In genomic region chr2:98563394-98563793, GRCh38 we compare ENCODE assay signal across 22 cellular contexts. TPM values are rescaled to one million over a fixed set of nuclear protein-coding genes. Genes with fewer than 3 reads are reported as not detected.
DNase-seq lines count a peak whose midpoint lies in the region; ATAC-seq and TF ChIP-seq lines count a peak whose summit lies in the region.
"Had no signal": no experiment of that assay in that cellular context is flagged by ENCODE, and none has a peak within 500 bp of the region (broad histone marks: within the 10 kb centered on the region; RNA-seq: fewer than 3 reads in every experiment).

No MANE protein-coding gene starts in this region.

- H3K4me3 Mint-ChIP-seq in activated T-cell treated with anti-CD3 and anti-CD28 coated beads, Interleukin-2, amount 50 U/mL, for 72 hours, result no peak overlapping the region
- H3K4me3 Mint-ChIP-seq in CD4-positive, alpha-beta T cell, result no peak overlapping the region
- no peak overlapping the region for H3K4me3 Mint-ChIP-seq in activated T-helper 17 cell treated with anti-CD3 and anti-CD28 coated beads, Interleukin-2, amount 50 U/mL, for 72 hours
- H3K4me3 Mint-ChIP-seq in naive thymus-derived CD8-positive, alpha-beta T cell, result no peak overlapping the region

- intact Hi-C loops in CD4-positive, alpha-beta T cell (cut with DNase I, micrococcal nuclease), result no loop called here

- H3K27me3 ChIP-seq in CD4-positive, alpha-beta T cell (ENCODE audit: control insufficient read depth, insufficient read depth, low read length), result no peaks in the 10 kb centered on the region
- H3K27me3 ChIP-seq: BE2C had no signal

- peaks cover 3 to 6% of the 10 kb centered on the region in 2 donors for H3K36me3 Mint-ChIP-seq in activated T-cell treated with anti-CD3 and anti-CD28 coated beads, Interleukin-2, amount 50 U/mL, for 72 hours (ENCODE audit: insufficient read depth in 2 of 2)
- peaks cover 84% of the 10 kb centered on the region for H3K36me3 Mint-ChIP-seq in CD4-positive, alpha-beta T cell (ENCODE audit: low read depth)
- H3K36me3 Mint-ChIP-seq in activated T-helper 17 cell treated with anti-CD3 and anti-CD28 coated beads, Interleukin-2, amount 50 U/mL, for 72 hours (ENCODE audit: low read depth), result peaks cover 94% of the 10 kb centered on the region
- H3K36me3 Mint-ChIP-seq in naive thymus-derived CD8-positive, alpha-beta T cell, result peaks cover 0 to 93% (median 15%) of the 10 kb centered on the region in 3 donors

- POLR2A ChIA-PET in CD4-positive, alpha-beta T cell (lab: Charles Lee), result no interaction called here
- POLR2A ChIA-PET in naive thymus-derived CD8-positive, alpha-beta T cell (lab: Charles Lee), result no interaction called here
- POLR2A ChIA-PET in HEK293T (lab: Yijun Ruan, JAX), result no interaction called here

- no peak for DNase-seq in activated T-cell treated with anti-CD3 and anti-CD28 coated beads, Interleukin-2, amount 50 U/mL, for 72 hours
- DNase-seq in activated T-cell treated with anti-CD3 and anti-CD28 coated beads, Interleukin-2, amount 50 U/mL, for 1 hour, result no peak
- no peak for DNase-seq in CD4-positive, alpha-beta T cell
- DNase-seq in naive thymus-derived CD8-positive, alpha-beta T cell, result no peak
- no peak for DNase-seq in SKM-1 treated with dmso at 0.1 percent for 144 hours (lab: John Stamatoyannopoulos, UW; ENCODE audit: unreplicated experiment)
- DNase-seq in germinal center (ENCODE audit: low spot score), result no peak
- DNase-seq in HEK293T (ENCODE audit: extremely low spot score), result no peak
- DNase-seq: BE2C; CD4-positive, CD25-positive, alpha-beta regulatory T cell; DMS153; GDM1; NCI-H1417; NCI-H187; NCI-H2107; NCI-H226; NCI-H524; NCI-H82; PC-3; RPMI8226 had no signal

- peak overlapping the region; percentile 0 for H3K27ac Mint-ChIP-seq in activated T-cell treated with anti-CD3 and anti-CD28 coated beads, Interleukin-2, amount 50 U/mL, for 72 hours
- H3K27ac Mint-ChIP-seq in CD4-positive, alpha-beta T cell, result peak overlapping the region; percentile 15
- H3K27ac Mint-ChIP-seq in activated T-helper 17 cell treated with anti-CD3 and anti-CD28 coated beads, Interleukin-2, amount 50 U/mL, for 72 hours, result peak overlapping the region; percentile 9
- H3K27ac Mint-ChIP-seq in naive thymus-derived CD8-positive, alpha-beta T cell, result peak overlapping the region in 9 of 10 donors; percentile 23 to 83 (median 61)

- TF ChIP-seq CTCF in CD4-positive, alpha-beta T cell (IDR thresholded peaks at IDR 0.05), result no peak

- no peaks in the 10 kb centered on the region for H3K27me3 Mint-ChIP-seq in activated T-cell treated with anti-CD3 and anti-CD28 coated beads, Interleukin-2, amount 50 U/mL, for 72 hours (ENCODE audit: low read depth)
- H3K27me3 Mint-ChIP-seq in CD4-positive, alpha-beta T cell, result no peaks in the 10 kb centered on the region
- no peaks in the 10 kb centered on the region for H3K27me3 Mint-ChIP-seq in activated T-helper 17 cell treated with anti-CD3 and anti-CD28 coated beads, Interleukin-2, amount 50 U/mL, for 72 hours
- H3K27me3 Mint-ChIP-seq in naive thymus-derived CD8-positive, alpha-beta T cell, result no peaks in the 10 kb centered on the region
- H3K27me3 Mint-ChIP-seq: CD4-positive, CD25-positive, alpha-beta regulatory T cell had no signal

- no peaks in the 10 kb centered on the region for H3K9me3 Mint-ChIP-seq in activated T-cell treated with anti-CD3 and anti-CD28 coated beads, Interleukin-2, amount 50 U/mL, for 72 hours
- H3K9me3 Mint-ChIP-seq in CD4-positive, alpha-beta T cell, result no peaks in the 10 kb centered on the region
- no peaks in the 10 kb centered on the region for H3K9me3 Mint-ChIP-seq in activated T-helper 17 cell treated with anti-CD3 and anti-CD28 coated beads, Interleukin-2, amount 50 U/mL, for 72 hours
- H3K9me3 Mint-ChIP-seq in naive thymus-derived CD8-positive, alpha-beta T cell, result no peaks in the 10 kb centered on the region

- CTCF ChIA-PET in CD4-positive, alpha-beta T cell (lab: Charles Lee), result no interaction called here
- CTCF ChIA-PET in HEK293T (lab: Yijun Ruan, JAX), result no interaction called here

- ATAC-seq in activated T-cell treated with anti-CD3 and anti-CD28 coated beads, Interleukin-2, amount 50 U/mL, for 72 hours (replicated peaks in 1 of 2), result no peak
- no peak for ATAC-seq in CD4-positive, alpha-beta T cell (ENCODE audit: poor library complexity)
- ATAC-seq in activated T-helper 17 cell treated with anti-CD3 and anti-CD28 coated beads, Interleukin-2, amount 50 U/mL, for 72 hours (replicated peaks), result no peak
- no peak for ATAC-seq in naive thymus-derived CD8-positive, alpha-beta T cell
- ATAC-seq: PC-3 had no signal

- H3K9me3 ChIP-seq in CD4-positive, alpha-beta T cell (ENCODE audit: control insufficient read depth, low read length), result no peaks in the 10 kb centered on the region
- H3K9me3 ChIP-seq: BE2C, HAP-1 had no signal

- peaks cover 16% of the 10 kb centered on the region for H3K4me1 Mint-ChIP-seq in activated T-cell treated with anti-CD3 and anti-CD28 coated beads, Interleukin-2, amount 50 U/mL, for 72 hours (ENCODE audit: low read depth)
- H3K4me1 Mint-ChIP-seq in CD4-positive, alpha-beta T cell (ENCODE audit: low read depth), result peaks cover 13% of the 10 kb centered on the region
- H3K4me1 Mint-ChIP-seq in activated T-helper 17 cell treated with anti-CD3 and anti-CD28 coated beads, Interleukin-2, amount 50 U/mL, for 72 hours, result peaks cover 10% of the 10 kb centered on the region
- peaks cover 15 to 25% (median 20%) of the 10 kb centered on the region in 4 donors for H3K4me1 Mint-ChIP-seq in naive thymus-derived CD8-positive, alpha-beta T cell

- no peak overlapping the region for H3K27ac ChIP-seq in CD4-positive, alpha-beta T cell (ENCODE audit: low read depth, low read length)
- H3K27ac ChIP-seq: KMS-11 had no signal

TF ChIP-seq in HEK293T, 16 proteins besides CTCF, POLR2A, EP300 and RAD21:
- no peak for TF ChIP-seq L3MBTL2 (conservative IDR thresholded peaks at IDR 0.05)
- TF ChIP-seq SP1 (IDR thresholded peaks at IDR 0.05), result no peak
- no peak for TF ChIP-seq FOXA1 (IDR thresholded peaks at IDR 0.05)
- TF ChIP-seq PKNOX1 (IDR thresholded peaks at IDR 0.05), result no peak
- no peak for TF ChIP-seq FOXM1 (IDR thresholded peaks at IDR 0.05; ENCODE audit: borderline replicate concordance)
- no peak for TF ChIP-seq ZNF384 (IDR thresholded peaks at IDR 0.05)
- no peak for TF ChIP-seq TARDBP (IDR thresholded peaks at IDR 0.05)

RNA-seq across cellular contexts. Expression of gene COA5, which starts 44.9 kb away (rescaled TPM):
- 10 to 100 TPM; 29.4 to 32.2 TPM for total RNA-seq in activated T-cell treated with anti-CD3 and anti-CD28 coated beads, Interleukin-2, amount 50 U/mL, for 72 hours
- 10 to 100 TPM; 29.2 to 30.1 TPM for total RNA-seq in CD4-positive, alpha-beta T cell
- total RNA-seq in activated T-helper 17 cell treated with anti-CD3 and anti-CD28 coated beads, Interleukin-2, amount 50 U/mL, for 72 hours, result 10 to 100 TPM; 22.9 to 25.2 TPM
- 10 to 100 TPM; 44.9 to 48.6 TPM for total RNA-seq in naive thymus-derived CD8-positive, alpha-beta T cell
- polyA plus RNA-seq in naive thymus-derived CD8-positive, alpha-beta T cell, result 10 to 100 TPM; 29.8 to 43.8 (median 42.4) TPM

RNA-seq across cellular contexts. Expression of gene UNC50, which starts 45.0 kb away (rescaled TPM):
- 10 to 100 TPM; 35.2 to 40.6 TPM for total RNA-seq in activated T-cell treated with anti-CD3 and anti-CD28 coated beads, Interleukin-2, amount 50 U/mL, for 72 hours
- total RNA-seq in CD4-positive, alpha-beta T cell, result 10 to 100 TPM; 17.1 to 17.5 TPM
- total RNA-seq in activated T-helper 17 cell treated with anti-CD3 and anti-CD28 coated beads, Interleukin-2, amount 50 U/mL, for 72 hours, result 10 to 100 TPM; 19.5 to 26.0 TPM
- 10 to 100 TPM; 41.3 to 45.1 TPM for total RNA-seq in naive thymus-derived CD8-positive, alpha-beta T cell
- polyA plus RNA-seq in naive thymus-derived CD8-positive, alpha-beta T cell, result 10 to 100 TPM; 32.1 to 41.7 (median 36.3) TPM

Comparison
In these comparisons a context has a peak if more than half of its experiments do, and no peak if none do; other contexts are left out.
1. H3K27ac Mint-ChIP-seq: peak in every context shown above with its lines; median percentile 61 in naive thymus-derived CD8-positive, alpha-beta T cell; 15 in CD4-positive, alpha-beta T cell; 9 in activated T-helper 17 cell treated with anti-CD3 and anti-CD28 coated beads, Interleukin-2, amount 50 U/mL, for 72 hours; 0 in activated T-cell treated with anti-CD3 and anti-CD28 coated beads, Interleukin-2, amount 50 U/mL, for 72 hours.